In genomic region chr2:157867703-157868102, GRCh38 we compare ENCODE assay signal across 18 cellular contexts. TPM values are rescaled to one million over a fixed set of nuclear protein-coding genes. Genes with fewer than 3 reads are reported as not detected.
A peak's percentile ranks its signal among the peaks of the same experiment; 100 is the strongest.
DNase-seq lines count a peak whose midpoint lies in the region; ATAC-seq, FAIRE-seq and TF ChIP-seq lines count a peak whose summit lies in the region.
"Had no signal": no experiment of that assay in that cellular context is flagged by ENCODE, and none has a peak within 500 bp of the region (broad histone marks: within the 10 kb centered on the region; RNA-seq: fewer than 3 reads in every experiment).

No MANE protein-coding gene starts in this region.

- H4K91ac ChIP-seq in H1 (replicated peaks; ENCODE audit: insufficient read length, low read length), result no peak overlapping the region

- H3K4me1 Mint-ChIP-seq in MCF 10A (ENCODE audit: insufficient read depth, unreplicated experiment) (peaks cover 27% of the 10 kb centered on the region), type B pancreatic cell (ENCODE audit: unreplicated experiment) (peaks cover 9% of the 10 kb centered on the region)

- H3K4me1 ChIP-seq in mammary epithelial cell (ENCODE audit: insufficient read depth, low read length) (peaks cover 9% of the 10 kb centered on the region), H1 (replicated peaks in 1 of 4; ENCODE audit: control insufficient read depth in 3 of 4, insufficient read depth in 4 of 4, low read length in 3 of 4) (peaks cover 3 to 19% (median 7%) of the 10 kb centered on the region in 4 experiments; a peak in 6 of 7 replicates), right lobe of liver (peaks cover 0 to 70% (median 17%) of the 10 kb centered on the region in 4 donors), upper lobe of left lung (peaks cover 8 to 22% (median 13%) of the 10 kb centered on the region in 4 donors)
- H3K4me1 ChIP-seq: HAP-1 had no signal

- peaks cover 83% of the 10 kb centered on the region for H3K79me2 ChIP-seq in mammary epithelial cell (ENCODE audit: insufficient read depth, low read length)
- peaks cover 0 to 74% of the 10 kb centered on the region in 2 experiments; a peak in 2 of 4 replicates for H3K79me2 ChIP-seq in H1 (ENCODE audit: control insufficient read depth in 1 of 2, insufficient read depth in 2 of 2, low read length in 2 of 2)

- no peak overlapping the region for H2BK20ac ChIP-seq in H1 (ENCODE audit: low read length)

- in situ Hi-C loops in mammary epithelial cell (cut with MboI; ENCODE audit: low sequenced_read_pairs in 2 of 2), result no loop called here

- H3K9me3 Mint-ChIP-seq in MCF 10A (ENCODE audit: unreplicated experiment) (no peaks in the 10 kb centered on the region), type B pancreatic cell (no peaks in the 10 kb centered on the region)
- H3K9me3 Mint-ChIP-seq: GM23338, HFFc6 had no signal

- no peaks in the 10 kb centered on the region for H3K27me3 ChIP-seq in mammary epithelial cell (ENCODE audit: insufficient read depth, low read length)
- H3K27me3 ChIP-seq in H1 (replicated peaks in 1 of 4; ENCODE audit: control insufficient read depth in 3 of 4, extremely low read depth in 1 of 4, insufficient read depth in 3 of 4, low read length in 3 of 4), result no peaks in the 10 kb centered on the region
- no peaks in the 10 kb centered on the region for H3K27me3 ChIP-seq in right lobe of liver
- H3K27me3 ChIP-seq in upper lobe of left lung, result no peaks in the 10 kb centered on the region

- H2AK5ac ChIP-seq in H1 (ENCODE audit: low read depth, low read length), result no peak overlapping the region; the same call in 1 of the 2 replicates

- H3K18ac ChIP-seq in H1 (ENCODE audit: extremely low read depth, low read length), result no peak overlapping the region; the same call in 1 of the 2 replicates

- H3K4ac ChIP-seq in H1 (replicated peaks; ENCODE audit: insufficient read length, low read depth, low read length), result no peak overlapping the region

- no peak for FAIRE-seq in H1 (lab: Jason Lieb, UNC)
- FAIRE-seq: GM12891, H54 had no signal

- H4K20me1 ChIP-seq in mammary epithelial cell (ENCODE audit: insufficient read depth, low read length) (no peaks in the 10 kb centered on the region), H1 (replicated peaks in 1 of 2; ENCODE audit: control insufficient read depth in 1 of 2, insufficient read depth in 2 of 2, low read length in 2 of 2) (peaks cover 0 to 1% of the 10 kb centered on the region in 2 experiments)

- no peaks in the 10 kb centered on the region; the same call in 1 of the 2 replicates for H3K79me1 ChIP-seq in H1 (ENCODE audit: low read depth, low read length)

- H3K23me2 ChIP-seq in H1 (ENCODE audit: low read depth, low read length), result no peaks in the 10 kb centered on the region

- H3K36me3 ChIP-seq in mammary epithelial cell (ENCODE audit: insufficient read depth, low read length), result no peaks in the 10 kb centered on the region
- no peaks in the 10 kb centered on the region for H3K36me3 ChIP-seq in H1 (ENCODE audit: control insufficient read depth in 2 of 4, insufficient read depth in 4 of 4, low read length in 3 of 4)
- no peaks in the 10 kb centered on the region for H3K36me3 ChIP-seq in right lobe of liver
- no peaks in the 10 kb centered on the region for H3K36me3 ChIP-seq in upper lobe of left lung
- H3K36me3 ChIP-seq: HAP-1 had no signal

- intact Hi-C loops in MCF 10A (cut with micrococcal nuclease) (no loop called here), mammary epithelial cell (cut with micrococcal nuclease) (no loop called here), right lobe of liver (cut with DNase I) (no loop called here)

- H3K4me3 ChIP-seq in mammary epithelial cell (replicated peaks in 1 of 3; ENCODE audit: insufficient read depth in 1 of 3, low read depth in 2 of 3, low read length in 3 of 3), result no peak overlapping the region
- no peak overlapping the region for H3K4me3 ChIP-seq in H1 (ENCODE audit: extremely low read depth in 1 of 4, insufficient read depth in 2 of 4, low read depth in 3 of 4, low read length in 4 of 4)
- no peak overlapping the region for H3K4me3 ChIP-seq in right lobe of liver
- no peak overlapping the region for H3K4me3 ChIP-seq in upper lobe of left lung
- H3K4me3 ChIP-seq: GM23338, HAP-1 had no signal

- H2BK15ac ChIP-seq in H1 (ENCODE audit: low read length), result peak overlapping the region; percentile 93; the same call in 1 of the 2 replicates

- H2AFZ ChIP-seq in mammary epithelial cell (ENCODE audit: low read depth, low read length) (no peak overlapping the region), H1 (ENCODE audit: low read length) (no peak overlapping the region)
- H2AFZ ChIP-seq: GM23338 had no signal

- no peak for TF ChIP-seq RAD21 in H1 (IDR thresholded peaks at IDR 0.05 in 1 of 2, conservative IDR thresholded peaks at IDR 0.05 in 1 of 2; ENCODE audit: low read depth in 2 of 2, low read length in 2 of 2)

- H3K23ac ChIP-seq in H1 (ENCODE audit: insufficient read length), result no peak overlapping the region

- ATAC-seq in right lobe of liver, result no peak
- no peak for ATAC-seq in upper lobe of left lung (ENCODE audit: low FRiP score in 2 of 2)
- ATAC-seq: GM23338 had no signal

- H3K9me3 ChIP-seq in mammary epithelial cell (replicated peaks; ENCODE audit: insufficient read depth, low read length) (no peaks in the 10 kb centered on the region), H1 (ENCODE audit: insufficient read depth in 2 of 2, low read depth in 1 of 2, low read length in 1 of 2) (no peaks in the 10 kb centered on the region), right lobe of liver (no peaks in the 10 kb centered on the region), upper lobe of left lung (no peaks in the 10 kb centered on the region)
- H3K9me3 ChIP-seq: HAP-1 had no signal

- H3K27ac Mint-ChIP-seq in MCF 10A (ENCODE audit: low read depth, unreplicated experiment) (peak overlapping the region; percentile 14), type B pancreatic cell (no peak overlapping the region)
- H3K27ac Mint-ChIP-seq: GM23338, HFFc6 had no signal

- BruUV-seq in MCF 10A (replicated peaks; lab: Mats Ljungman, UMichigan) (no TSS peak), mammary epithelial cell (replicated peaks; lab: Mats Ljungman, UMichigan) (no TSS peak)

- no peak for TF ChIP-seq EP300 in H1 (IDR thresholded peaks at IDR 0.05; ENCODE audit: borderline replicate concordance in 1 of 2, low read depth in 2 of 2, low read length in 2 of 2)
- no peak for TF ChIP-seq EP300 in upper lobe of left lung (IDR thresholded peaks at IDR 0.05)

- H3K4me3 Mint-ChIP-seq in MCF 10A (ENCODE audit: unreplicated experiment) (no peak overlapping the region), type B pancreatic cell (no peak overlapping the region)
- H3K4me3 Mint-ChIP-seq: HFFc6 had no signal

- H2BK120ac ChIP-seq in H1 (replicated peaks; ENCODE audit: low read depth, low read length), result no peak overlapping the region

- TF ChIP-seq CTCF in MCF 10A (IDR thresholded peaks at IDR 0.05; ENCODE audit: unreplicated experiment) (no peak), mammary epithelial cell (conservative IDR thresholded peaks at IDR 0.05 in 1 of 2, IDR thresholded peaks at IDR 0.05 in 1 of 2; ENCODE audit: extremely low read depth in 1 of 2, insufficient read depth in 1 of 2, low read depth in 1 of 2, low read length in 2 of 2) (no peak), H1 (IDR thresholded peaks at IDR 0.05; ENCODE audit: control extremely low read depth in 1 of 3, insufficient read depth in 1 of 3, low read depth in 1 of 3, low read length in 3 of 3) (no peak), right lobe of liver (IDR thresholded peaks at IDR 0.05) (no peak), type B pancreatic cell (conservative IDR thresholded peaks at IDR 0.05) (no peak), upper lobe of left lung (IDR thresholded peaks at IDR 0.05) (no peak)

- no peaks in the 10 kb centered on the region for H3K36me3 Mint-ChIP-seq in MCF 10A (ENCODE audit: insufficient read depth, unreplicated experiment)
- peaks cover 8% of the 10 kb centered on the region for H3K36me3 Mint-ChIP-seq in type B pancreatic cell

- no peak overlapping the region for H3K14ac ChIP-seq in H1 (ENCODE audit: insufficient read length)

- H3K27ac ChIP-seq in mammary epithelial cell (ENCODE audit: insufficient read depth, low read depth, low read length), result no peak overlapping the region
- no peak overlapping the region for H3K27ac ChIP-seq in H1 (ENCODE audit: low read depth, low read length)
- peak overlapping the region in 2 of 3 donors; percentile 41 to 56 for H3K27ac ChIP-seq in right lobe of liver
- H3K27ac ChIP-seq in upper lobe of left lung, result no peak overlapping the region

- no peaks in the 10 kb centered on the region for H3K27me3 Mint-ChIP-seq in MCF 10A (ENCODE audit: insufficient read depth, unreplicated experiment)
- H3K27me3 Mint-ChIP-seq in type B pancreatic cell, result no peaks in the 10 kb centered on the region
- H3K27me3 Mint-ChIP-seq: CD4-positive, alpha-beta memory T cell had no signal

- dilution Hi-C loops in mammary epithelial cell (cut with HindIII; ENCODE audit: low sequenced_read_pairs), result loop anchor here (5.0 kb wide), 1 partner anchor 80 kb away; no protein-coding TSS in a partner anchor

- peak overlapping the region; percentile 40 for H2BK12ac ChIP-seq in H1 (ENCODE audit: low read depth, low read length)

- TF ChIP-seq POLR2A in H1 (IDR thresholded peaks at IDR 0.05; ENCODE audit: control extremely low read depth in 1 of 2, low read depth in 2 of 2, low read length in 2 of 2), result no peak
- TF ChIP-seq POLR2A in right lobe of liver (IDR thresholded peaks at IDR 0.05), result no peak
- no peak for TF ChIP-seq POLR2A in upper lobe of left lung (IDR thresholded peaks at IDR 0.05)

- no peak overlapping the region for H2BK5ac ChIP-seq in H1 (ENCODE audit: low read depth, low read length)

- no peak overlapping the region for H4K5ac ChIP-seq in H1 (ENCODE audit: insufficient read length, low read depth, low read length)

- no peak overlapping the region for H3K56ac ChIP-seq in H1 (replicated peaks; ENCODE audit: insufficient read length, low read depth, low read length)

- DNase-seq in MCF 10A (ENCODE audit: unreplicated experiment) (no peak), mammary epithelial cell (no peak), H1 (ENCODE audit: low read depth in 1 of 2, low spot score in 2 of 2) (no peak), right lobe of liver (no peak), type B pancreatic cell (ENCODE audit: extremely low spot score, unreplicated experiment) (no peak), UCSD-AML1 (lab: John Stamatoyannopoulos, UW; ENCODE audit: unreplicated experiment) (no peak), upper lobe of left lung (no peak)
- DNase-seq: C1 segment of cervical spinal cord; Calu3; CD4-positive, alpha-beta memory T cell; COR-L47; DMS79 treated with DMSO at 0.1 percent for 48 hours; GF-D8; HFFc6 had no signal

- POLR2A ChIA-PET in MCF 10A (lab: Yijun Ruan, JAX), result interaction anchor here (0.6 to 1.5 kb wide), 3 partner anchors 36 to 1429 kb away, joined by 3 to 5 read pairs (median 3); no protein-coding TSS in a partner anchor
- POLR2A ChIA-PET in H1 (lab: Charles Lee; ENCODE audit: partially characterized antibody), result no interaction called here

- H3K4me2 ChIP-seq in mammary epithelial cell (ENCODE audit: insufficient read depth, low read depth, low read length) (no peak overlapping the region), H1 (ENCODE audit: insufficient read depth in 1 of 2, low read depth in 2 of 2, low read length in 2 of 2) (no peak overlapping the region; a peak in 1 of 4 replicates)

- H3K9ac ChIP-seq in mammary epithelial cell (ENCODE audit: insufficient read depth, low read length), result no peak overlapping the region
- no peak overlapping the region for H3K9ac ChIP-seq in H1 (replicated peaks in 1 of 4; ENCODE audit: extremely low read depth in 1 of 4, low read depth in 3 of 4, low read length in 3 of 4)

- CTCF ChIA-PET in MCF 10A (lab: Yijun Ruan, JAX), result interaction anchor here (0.6 to 1.0 kb wide), 3 partner anchors 10 to 563 kb away, joined by 3 to 5 read pairs (median 4); no protein-coding TSS in a partner anchor
- CTCF ChIA-PET in mammary epithelial cell (lab: Charles Lee; ENCODE audit: low non-redundant PET), result no interaction called here
- CTCF ChIA-PET in H1 (lab: Charles Lee; ENCODE audit: partially characterized antibody), result interaction anchor here (0.6 to 2.4 kb wide), 6 partner anchors 9 to 80 kb away, joined by 3 to 8 read pairs (median 4); partner anchors contain the start of gene ACVR1

- H4K8ac ChIP-seq in H1 (ENCODE audit: extremely low read depth, insufficient read depth, low read length), result no peak overlapping the region

RNA-seq across cellular contexts. Expression of gene ACVR1, which starts 8.4 kb away (rescaled TPM):
- total RNA-seq in MCF 10A (2022) (26.4 and 41.4 TPM in 2 replicates), mammary epithelial cell (10 to 100 TPM; 35.1 to 41.2 TPM), right lobe of liver (10 to 100 TPM; 10.9 to 25.1 (median 14.6) TPM), type B pancreatic cell (ENCODE audit: low replicate concordance) (13.1 and 14.3 TPM in 2 replicates), upper lobe of left lung (10 to 100 TPM; 16.4 to 38.8 (median 25.8) TPM)
- polyA plus RNA-seq in mammary epithelial cell (17.1 TPM), H1 (2011; rRNA removed) (6.3 and 8.5 TPM in 2 replicates)
- polyA minus RNA-seq in mammary epithelial cell, result 57.2 TPM
- total RNA-seq in H1 (2021; fragmentation: NEBNext Ultra II Directional; extraction: Animal tissue kit (Norgen Biotek cat#: 25700)), result 17.5 and 17.7 TPM in 2 replicates
- 8.5 TPM for polyA plus RNA-seq in H1 (2011; cell fraction: cytosol; rRNA removed)
- 6.4 TPM for polyA plus RNA-seq in H1 (2011; cell fraction: nucleus; rRNA removed)
- polyA plus RNA-seq in H1 (2012, experiment 1 of 2), result 12.1 to 13.8 TPM (median 12.9 TPM) in 4 replicates
- 5.3 TPM for polyA plus RNA-seq in H1 (2012, experiment 2 of 2)
- polyA plus RNA-seq in H1 (2013, experiment 1 of 2), result 13.8 TPM
- polyA plus RNA-seq in H1 (2013, experiment 2 of 2), result 14.4 TPM
- polyA minus RNA-seq in H1 (2011; rRNA and poly(A)+ RNA removed), result 12.4 and 14.9 TPM in 2 replicates
- polyA minus RNA-seq in H1 (2011; cell fraction: cytosol; rRNA and poly(A)+ RNA removed), result 7.6 TPM
- 13.9 TPM for polyA minus RNA-seq in H1 (2011; cell fraction: nucleus; rRNA and poly(A)+ RNA removed)

Comparison
In these comparisons a context has a peak if more than half of its experiments do, and no peak if none do; other contexts are left out.
1. H3K27ac ChIP-seq: peak in right lobe of liver (2 of 3); none in mammary epithelial cell (single experiment), H1 (single experiment) and upper lobe of left lung (0 of 4).